In the genomic region with DNA sequence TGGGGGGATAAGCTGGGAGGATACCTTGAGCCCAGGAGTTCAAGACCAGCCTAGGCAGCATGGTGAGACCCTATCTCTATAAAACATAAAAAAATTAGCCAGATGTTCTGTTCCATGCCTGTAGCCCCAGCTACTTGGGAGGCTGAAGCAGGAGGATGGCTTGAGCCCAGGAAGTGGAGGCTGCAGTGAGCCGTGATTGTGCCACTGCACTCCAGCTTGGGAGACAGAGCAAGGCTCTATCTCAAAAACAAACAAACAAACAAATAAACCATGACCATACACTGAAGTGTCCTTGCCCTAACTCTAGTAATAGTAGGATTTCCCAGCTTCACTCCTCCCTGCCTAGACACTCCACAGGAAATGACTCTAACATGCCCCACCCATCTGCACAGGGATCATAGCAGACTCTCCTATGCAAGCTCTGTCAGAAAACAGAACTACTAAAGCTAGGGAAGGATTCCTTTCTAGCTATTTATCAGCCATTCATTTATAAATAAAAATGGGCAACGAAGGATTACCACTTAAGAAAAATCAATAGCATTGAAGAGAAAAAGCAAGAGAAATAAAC, we compare ENCODE assay signal across 16 cellular contexts. TPM values are rescaled to one million over a fixed set of nuclear protein-coding genes. Genes with fewer than 3 reads are reported as not detected.
DNase-seq lines count a peak whose midpoint lies in the region; TF ChIP-seq lines count a peak whose summit lies in the region.
"Had no signal": no experiment of that assay in that cellular context is flagged by ENCODE, and none has a peak within 500 bp of the region (broad histone marks: within the 10 kb centered on the region; RNA-seq: fewer than 3 reads in every experiment).

No MANE protein-coding gene starts in this region.

- H3K36me3 ChIP-seq in GM23248 (ENCODE audit: low read depth): no peaks in the 10 kb centered on the region
- H3K36me3 ChIP-seq: thoracic aorta had no signal

- H3K27ac ChIP-seq in GM23248 (peak overlapping the region; percentile 37), H9 (ENCODE audit: insufficient read length, low read depth, low read length) (no peak overlapping the region)
- H3K27ac ChIP-seq: thoracic aorta had no signal

- no peak for TF ChIP-seq CTCF in NB4 (IDR thresholded peaks at IDR 0.05; ENCODE audit: low read depth, low read length)
- no peak for TF ChIP-seq CTCF in cardiac fibroblast (IDR thresholded peaks at IDR 0.05; ENCODE audit: low read depth, low read length)
- no peak for TF ChIP-seq CTCF in H9 (conservative IDR thresholded peaks at IDR 0.05)

- H3K9ac ChIP-seq in GM23248: peak overlapping the region; percentile 9; the same call in 1 of the 2 replicates
- no peak overlapping the region for H3K9ac ChIP-seq in H9 (ENCODE audit: extremely low read depth, insufficient read length, low read length)

- no peak overlapping the region for H4K5ac ChIP-seq in H9 (ENCODE audit: insufficient read length, low read depth, low read length)

- H3K23me2 ChIP-seq in H9 (ENCODE audit: insufficient read length, low read depth, low read length, poor library complexity, severe bottlenecking): peaks cover 7% of the 10 kb centered on the region

- H3K4me3 ChIP-seq in GM23248 (no peak overlapping the region), NB4 (ENCODE audit: low read depth, low read length) (no peak overlapping the region), cardiac fibroblast (replicated peaks in 1 of 2; ENCODE audit: low read depth in 2 of 2, low read length in 2 of 2) (no peak overlapping the region)
- H3K4me3 ChIP-seq: thoracic aorta had no signal

- H3K4me3 Mint-ChIP-seq in H9: no peak overlapping the region
- H3K4me3 Mint-ChIP-seq: activated CD8-positive, alpha-beta T cell treated with anti-CD3 and anti-CD28 coated beads, Interleukin-2, amount 10 ng/mL, durations not matched to agents 7 days and 5 days; activated naive CD4-positive, alpha-beta T cell treated with anti-CD3 and anti-CD28 coated beads for 36 hours; T-helper 1 cell treated with Interleukin-12 subunit alpha and Interleukin-12 subunit beta and Interleukin-4 antibody, amounts not matched to agents 30 μg/mL and 1 μg/mL, for 36 hours had no signal

- H3K4ac ChIP-seq in H9 (ENCODE audit: low read depth, low read length): no peak overlapping the region

- peaks cover 12 to 15% of the 10 kb centered on the region in 2 experiments for H3K9me3 Mint-ChIP-seq in H9
- H3K9me3 Mint-ChIP-seq: activated naive CD4-positive, alpha-beta T cell treated with anti-CD3 and anti-CD28 coated beads for 36 hours had no signal

- H2BK12ac ChIP-seq in H9 (ENCODE audit: insufficient read length, low read depth, low read length): no peak overlapping the region

- peaks cover 7% of the 10 kb centered on the region for H3K27me3 Mint-ChIP-seq in H9 (ENCODE audit: low read depth)

- TF ChIP-seq POLR2A in NB4 (IDR thresholded peaks at IDR 0.05; ENCODE audit: extremely low read depth, insufficient read length): no peak

- H3F3A ChIP-seq in GM23248 (ENCODE audit: insufficient read depth): peaks cover 18% of the 10 kb centered on the region; the same call in 1 of the 2 replicates

- no peak overlapping the region for H4K91ac ChIP-seq in H9 (ENCODE audit: insufficient read length, low read depth, low read length)

- no peak overlapping the region for H3T11ph ChIP-seq in H9 (ENCODE audit: low read length)

- in situ Hi-C loops in GM23248 (cut with MboI): no loop called here

- peaks cover 2 to 3% of the 10 kb centered on the region in 2 experiments; a peak in 1 of 4 replicates for H3K4me1 Mint-ChIP-seq in H9

- H3K79me1 ChIP-seq in H9 (ENCODE audit: insufficient read depth, low read depth, low read length, poor library complexity, severe bottlenecking): no peaks in the 10 kb centered on the region

- no peak overlapping the region for H3K56ac ChIP-seq in H9 (ENCODE audit: insufficient read length, low read depth, low read length)

- H2AFZ ChIP-seq in GM23248 (peak overlapping the region; percentile 59), H9 (ENCODE audit: low read length) (no peak overlapping the region)

- no peak overlapping the region for H3K14ac ChIP-seq in H9 (ENCODE audit: insufficient read depth, low read length)

- no peak overlapping the region for H3K23ac ChIP-seq in H9 (ENCODE audit: insufficient read length, low read depth, low read length)

- H2BK120ac ChIP-seq in H9 (ENCODE audit: low read depth, low read length, poor library complexity, severe bottlenecking): no peak overlapping the region

- no peak overlapping the region for H3K27ac Mint-ChIP-seq in H9
- H3K27ac Mint-ChIP-seq: activated CD8-positive, alpha-beta T cell treated with anti-CD3 and anti-CD28 coated beads, Interleukin-2, amount 10 ng/mL, durations not matched to agents 7 days and 5 days; activated naive CD4-positive, alpha-beta T cell treated with anti-CD3 and anti-CD28 coated beads for 36 hours; T-helper 1 cell treated with Interleukin-12 subunit alpha and Interleukin-12 subunit beta and Interleukin-4 antibody, amounts not matched to agents 30 μg/mL and 1 μg/mL, for 36 hours had no signal

- H4K20me1 ChIP-seq in GM23248 (ENCODE audit: insufficient read depth) (no peaks in the 10 kb centered on the region), H9 (ENCODE audit: control insufficient read depth, insufficient read depth, insufficient read length) (no peaks in the 10 kb centered on the region)

- no peak overlapping the region for H2BK15ac ChIP-seq in H9 (ENCODE audit: low read depth, low read length)

- H3K79me2 ChIP-seq in GM23248 (ENCODE audit: insufficient read depth): no peaks in the 10 kb centered on the region
- no peaks in the 10 kb centered on the region for H3K79me2 ChIP-seq in H9 (ENCODE audit: insufficient read depth, low read length)

- WGBS in GM23248 (ENCODE audit: low coverage in 1 of 2, low lambda C conversion rate in 2 of 2, missing lambda C conversion rate in 2 of 2), 2 experiments: 79 to 92% methylated on average over 2 of the region's 2 CpGs
- WGBS in H9 (ENCODE audit: extremely low coverage, insufficient read length, low lambda C conversion rate): no CpG with 5 or more reads among the region's 2 CpGs

- H2BK20ac ChIP-seq in H9 (ENCODE audit: low read depth, low read length, poor library complexity, severe bottlenecking): no peak overlapping the region

- H3K27me3 ChIP-seq in GM23248 (replicated peaks; ENCODE audit: insufficient read depth) (no peaks in the 10 kb centered on the region), H9 (ENCODE audit: insufficient read depth, low read length) (no peaks in the 10 kb centered on the region)

- no peak overlapping the region for H3K18ac ChIP-seq in H9 (ENCODE audit: insufficient read length, low read depth, low read length)

- H2AK5ac ChIP-seq in H9 (ENCODE audit: insufficient read length, low read length): no peak overlapping the region

- H3K4me2 ChIP-seq in GM23248 (ENCODE audit: unreplicated experiment) (no peak overlapping the region), H9 (ENCODE audit: insufficient read depth, insufficient read length, low read length) (no peak overlapping the region)

- H3K9me2 ChIP-seq in GM23248 (ENCODE audit: insufficient read depth): no peaks in the 10 kb centered on the region

- peaks cover 3 to 5% (median 4%) of the 10 kb centered on the region in 3 experiments; a peak in 5 of 7 replicates for H3K36me3 Mint-ChIP-seq in H9 (ENCODE audit: insufficient read depth in 1 of 3, low read depth in 3 of 3)

- H4K8ac ChIP-seq in H9 (replicated peaks; ENCODE audit: insufficient read length, low read depth, low read length): no peak overlapping the region

- DNase-seq in GM23248: peak; percentile 77
- DNase-seq in NB4 (ENCODE audit: low read depth): peak; percentile 25
- DNase-seq in cardiac fibroblast (ENCODE audit: low read depth in 2 of 2): peak; percentile 58 to 81
- DNase-seq in myocyte (ENCODE audit: low read depth): peak; percentile 8
- DNase-seq in H9: no peak
- DNase-seq in mucosa of gallbladder (ENCODE audit: low spot score): no peak
- DNase-seq in activated effector memory CD4-positive, alpha-beta T cell treated with anti-CD3 and anti-CD28 coated beads, Interleukin-2, amount 50 U/mL, for 16 hours: no peak
- DNase-seq: activated CD8-positive, alpha-beta T cell treated with anti-CD3 and anti-CD28 coated beads, Interleukin-2, amount 10 ng/mL, durations not matched to agents 7 days and 5 days; activated naive CD4-positive, alpha-beta T cell treated with anti-CD3 and anti-CD28 coated beads for 36 hours; cerebellar nuclear complex; DMS 273 treated with DMSO at 0.1 percent for 48 hours; NCI-H187 treated with DMSO at 0.1 percent for 48 hours had no signal

- H2BK5ac ChIP-seq in H9 (ENCODE audit: insufficient read length, low read length): no peak overlapping the region

- H3K9me3 ChIP-seq in GM23248 (ENCODE audit: low read depth) (no peaks in the 10 kb centered on the region), H9 (ENCODE audit: control insufficient read depth, low read depth, low read length) (peaks cover 6% of the 10 kb centered on the region)
- H3K9me3 ChIP-seq: thoracic aorta had no signal

- H3K4me1 ChIP-seq in GM23248 (ENCODE audit: insufficient read depth) (peaks cover 8% of the 10 kb centered on the region), H9 (ENCODE audit: insufficient read depth, low read length) (no peaks in the 10 kb centered on the region)

RNA-seq across cellular contexts. Expression of gene ERICH6, which starts 4.6 kb away (rescaled TPM):
- not detected in 2 replicates for total RNA-seq in GM23248 (2014; rRNA removed; shearing (Covaris generic))
- 0.13 TPM in 1 of 2 replicates, not detected in the other for polyA plus RNA-seq in GM23248 (2016; fragmentation: Nextera tagmentation; extraction: Ambion mirVana)
- not detected in 2 replicates for total RNA-seq in myocyte
- polyA plus RNA-seq in myocyte (2012): not detected
- not detected in 2 replicates for total RNA-seq in H9 (2021)
- total RNA-seq in mucosa of gallbladder: 0.09 TPM
- total RNA-seq: activated naive CD4-positive, alpha-beta T cell treated with anti-CD3 and anti-CD28 coated beads for 36 hours; skeletal muscle tissue; thoracic aorta had no signal
- polyA plus RNA-seq: neural cell had no signal

Comparison
In these comparisons a context has a peak if more than half of its experiments do, and no peak if none do; other contexts are left out.
1. DNase-seq: peak in GM23248 (single experiment), NB4 (single experiment), cardiac fibroblast (2 of 2) and myocyte (single experiment); none in H9 (single experiment), mucosa of gallbladder (single experiment) and activated effector memory CD4-positive, alpha-beta T cell treated with anti-CD3 and anti-CD28 coated beads, Interleukin-2, amount 50 U/mL, for 16 hours (single experiment).